ENCODE assay signal across 1 cellular context in genomic region chr10:34116220-34116623, GRCh38.
TF ChIP-seq lines count a peak whose summit lies in the region.

No MANE protein-coding gene starts in this region.

TF ChIP-seq in HepG2, 621 proteins besides CTCF, POLR2A, EP300 and RAD21 (continued from another document and continues in another):
- no peak for TF ChIP-seq KIAA2018 (CRISPR knock-in tag; IDR thresholded peaks at IDR 0.05; ENCODE audit: borderline replicate concordance)
- no peak for TF ChIP-seq SRSF1 (optimal IDR thresholded peaks at IDR 0.05; ENCODE audit: low read depth, low read length)
- no peak for TF ChIP-seq YEATS4 (CRISPR knock-in tag; IDR thresholded peaks at IDR 0.05; ENCODE audit: borderline replicate concordance)
- no peak for TF ChIP-seq CENPBD1 (CRISPR knock-in tag; IDR thresholded peaks at IDR 0.05; ENCODE audit: borderline replicate concordance, low read depth)
- TF ChIP-seq PHF21A (CRISPR knock-in tag; IDR thresholded peaks at IDR 0.05) = peak; percentile 49; the same call in 1 of the 2 replicates
- no peak for TF ChIP-seq ZNF878 (CRISPR knock-in tag; IDR thresholded peaks at IDR 0.05)
- TF ChIP-seq E2F5 (CRISPR knock-in tag; conservative IDR thresholded peaks at IDR 0.05) = no peak
- TF ChIP-seq ZNF75D (CRISPR knock-in tag; IDR thresholded peaks at IDR 0.05; ENCODE audit: borderline replicate concordance) = no peak
- no peak for TF ChIP-seq SIN3A (IDR thresholded peaks at IDR 0.05; ENCODE audit: borderline replicate concordance, low read depth, low read length)
- peak; percentile 64; the same call in 1 of the 2 replicates for TF ChIP-seq RCOR2 (CRISPR knock-in tag; IDR thresholded peaks at IDR 0.05)
- TF ChIP-seq SRY (CRISPR knock-in tag; IDR thresholded peaks at IDR 0.05) = no peak
- TF ChIP-seq CC2D1A (CRISPR knock-in tag; IDR thresholded peaks at IDR 0.05) = 0 out of 2 replicates have a peak, but pooled peaks have one; percentile 14
- no peak for TF ChIP-seq SRSF9 (IDR thresholded peaks at IDR 0.05; ENCODE audit: borderline replicate concordance, insufficient read depth, low read depth, low read length, poor library complexity, severe bottlenecking)
- TF ChIP-seq DPF2 (CRISPR knock-in tag; IDR thresholded peaks at IDR 0.05; ENCODE audit: borderline replicate concordance, low read depth) = no peak
- TF ChIP-seq XBP1 (CRISPR knock-in tag; IDR thresholded peaks at IDR 0.05) = no peak
- no peak for TF ChIP-seq ZNF841 (CRISPR knock-in tag; IDR thresholded peaks at IDR 0.05; ENCODE audit: borderline replicate concordance)
- no peak for TF ChIP-seq RNF2 (conservative IDR thresholded peaks at IDR 0.05; ENCODE audit: low read depth)
- TF ChIP-seq ZNF788 (CRISPR knock-in tag; IDR thresholded peaks at IDR 0.05; ENCODE audit: borderline replicate concordance) = no peak
- TF ChIP-seq CAMTA2 (CRISPR knock-in tag; IDR thresholded peaks at IDR 0.05; ENCODE audit: borderline replicate concordance) = no peak
- TF ChIP-seq ATF5 (CRISPR knock-in tag; IDR thresholded peaks at IDR 0.05; ENCODE audit: low read depth) = no peak
- TF ChIP-seq NONO (IDR thresholded peaks at IDR 0.05) = no peak
- TF ChIP-seq NONO (CRISPR knock-in tag; conservative IDR thresholded peaks at IDR 0.05) = peak; percentile 38; the same call in 1 of the 2 replicates
- peak; percentile 56; the same call in 1 of the 2 replicates for TF ChIP-seq ZNF609 (CRISPR knock-in tag; IDR thresholded peaks at IDR 0.05; ENCODE audit: borderline replicate concordance)
- peak; percentile 45; the same call in 1 of the 2 replicates for TF ChIP-seq CREM (IDR thresholded peaks at IDR 0.05)
- no peak for TF ChIP-seq CREM (CRISPR knock-in tag; IDR thresholded peaks at IDR 0.05)
- TF ChIP-seq MEIS2 (CRISPR knock-in tag; IDR thresholded peaks at IDR 0.05) = no peak
- TF ChIP-seq ZNF124 (CRISPR knock-in tag; IDR thresholded peaks at IDR 0.05) = no peak
- 0 out of 2 replicates have a peak, but pooled peaks have one; percentile 32 for TF ChIP-seq POGZ (CRISPR knock-in tag; IDR thresholded peaks at IDR 0.05)
- TF ChIP-seq ZNF207 (IDR thresholded peaks at IDR 0.05; ENCODE audit: borderline replicate concordance) = no peak
- TF ChIP-seq ARNT2 (CRISPR knock-in tag; IDR thresholded peaks at IDR 0.05; ENCODE audit: low read depth) = no peak
- peak; percentile 48; the same call in 1 of the 2 replicates for TF ChIP-seq HOXA3 (CRISPR knock-in tag; IDR thresholded peaks at IDR 0.05)
- TF ChIP-seq PAX8 (CRISPR knock-in tag; IDR thresholded peaks at IDR 0.05; ENCODE audit: borderline replicate concordance) = no peak
- peak; percentile 37; the same call in 1 of the 2 replicates for TF ChIP-seq TBX2 (CRISPR knock-in tag; IDR thresholded peaks at IDR 0.05; ENCODE audit: borderline replicate concordance)
- TF ChIP-seq ZNF652 (CRISPR knock-in tag; IDR thresholded peaks at IDR 0.05; ENCODE audit: borderline replicate concordance, low read depth) = peak; percentile 14; the same call in 1 of the 2 replicates
- no peak for TF ChIP-seq ZNF367 (CRISPR knock-in tag; IDR thresholded peaks at IDR 0.05; ENCODE audit: borderline replicate concordance)
- no peak for TF ChIP-seq ZNF256 (CRISPR knock-in tag; conservative IDR thresholded peaks at IDR 0.05)
- no peak for TF ChIP-seq TP53 (CRISPR knock-in tag; conservative IDR thresholded peaks at IDR 0.05)
- no peak for TF ChIP-seq AGO2 (optimal IDR thresholded peaks at IDR 0.05; ENCODE audit: low read depth, low read length)
- TF ChIP-seq EEA1 (CRISPR knock-in tag; IDR thresholded peaks at IDR 0.05; ENCODE audit: borderline replicate concordance) = no peak
- TF ChIP-seq KDM5A (IDR thresholded peaks at IDR 0.05; ENCODE audit: borderline replicate concordance, low read length) = no peak
- no peak for TF ChIP-seq ZMAT3 (CRISPR knock-in tag; conservative IDR thresholded peaks at IDR 0.05)
- no peak for TF ChIP-seq ZBTB7A (CRISPR knock-in tag; IDR thresholded peaks at IDR 0.05)
- no peak for TF ChIP-seq ZNF552 (CRISPR knock-in tag; IDR thresholded peaks at IDR 0.05; ENCODE audit: borderline replicate concordance)
- no peak for TF ChIP-seq PREB (CRISPR knock-in tag; IDR thresholded peaks at IDR 0.05)
- TF ChIP-seq CENPT (CRISPR knock-in tag; IDR thresholded peaks at IDR 0.05; ENCODE audit: low read depth) = no peak
- no peak for TF ChIP-seq TBP (CRISPR knock-in tag; IDR thresholded peaks at IDR 0.05)
- no peak for TF ChIP-seq ZNF660 (CRISPR knock-in tag; IDR thresholded peaks at IDR 0.05; ENCODE audit: borderline replicate concordance, low read depth)
- no peak for TF ChIP-seq BRCA1 (CRISPR knock-in tag; IDR thresholded peaks at IDR 0.05)
- no peak for TF ChIP-seq ZBTB20 (CRISPR knock-in tag; IDR thresholded peaks at IDR 0.05; ENCODE audit: borderline replicate concordance, low read depth)
- 0 out of 4 replicates have a peak, but pooled peaks of 1 of the 2 experiments have one; percentile 18 for TF ChIP-seq KLF16 (CRISPR knock-in tag; IDR thresholded peaks at IDR 0.05)
- TF ChIP-seq SAFB2 (CRISPR knock-in tag; IDR thresholded peaks at IDR 0.05; ENCODE audit: borderline replicate concordance, low read depth) = no peak
- no peak for TF ChIP-seq CCAR2 (optimal IDR thresholded peaks at IDR 0.05; ENCODE audit: low read depth, low read length)
- TF ChIP-seq NAIF1 (CRISPR knock-in tag; IDR thresholded peaks at IDR 0.05; ENCODE audit: borderline replicate concordance) = no peak
- no peak for TF ChIP-seq MXD3 (CRISPR knock-in tag; IDR thresholded peaks at IDR 0.05)
- no peak for TF ChIP-seq FOXP1 (IDR thresholded peaks at IDR 0.05)
- peak; percentile 61 for TF ChIP-seq FOXP1 (CRISPR knock-in tag; IDR thresholded peaks at IDR 0.05)
- no peak for TF ChIP-seq LBX2 (CRISPR knock-in tag; IDR thresholded peaks at IDR 0.05; ENCODE audit: borderline replicate concordance)
- peak in 1 of 2 experiments; percentile 72; a peak in 2 of 4 replicates for TF ChIP-seq NR2F1 (CRISPR knock-in tag; IDR thresholded peaks at IDR 0.05)
- TF ChIP-seq XRCC5 (optimal IDR thresholded peaks at IDR 0.05; ENCODE audit: low read length) = no peak
